ENCODE assay signal across 11 cellular contexts in the genomic region with DNA sequence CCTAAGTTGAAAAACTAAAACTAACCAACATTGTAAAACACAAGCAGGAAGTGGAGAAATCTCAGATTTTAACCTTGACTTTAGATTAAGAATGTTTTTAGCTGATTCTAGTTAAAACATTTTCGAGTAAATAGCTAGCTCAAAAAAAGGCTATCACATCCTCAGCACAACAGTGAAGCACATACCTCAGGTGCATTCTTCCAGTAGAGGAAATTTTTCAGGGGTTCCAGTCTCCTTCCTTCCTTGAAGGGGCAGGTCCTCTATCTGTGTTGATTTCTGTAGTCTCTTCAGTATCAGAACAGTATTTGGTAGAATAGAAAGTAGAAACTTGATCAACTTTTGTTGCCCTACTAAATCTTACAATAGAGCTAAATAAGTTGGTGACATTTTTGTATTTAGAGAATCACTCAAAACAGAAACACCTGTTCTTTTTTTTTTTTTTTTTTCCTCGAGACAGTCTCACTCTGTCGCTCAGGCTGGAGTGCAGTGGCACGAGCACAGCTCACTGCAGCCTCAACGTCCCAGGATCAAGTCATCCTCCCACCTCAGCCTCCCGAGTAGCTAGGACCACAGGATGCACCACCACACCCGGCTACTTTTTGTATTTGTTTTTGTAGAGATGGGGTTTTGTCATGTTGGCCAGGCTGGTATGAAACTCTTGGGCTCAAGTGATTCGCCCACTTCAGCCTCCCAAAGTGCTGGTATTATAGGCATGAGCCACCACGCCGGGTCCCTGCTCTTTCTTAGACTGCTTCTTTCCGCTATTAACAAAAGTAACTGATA. TPM values are rescaled to one million over a fixed set of nuclear protein-coding genes. Genes with fewer than 3 reads are reported as not detected.
A peak's percentile ranks its signal among the peaks of the same experiment; 100 is the strongest.
DNase-seq lines count a peak whose midpoint lies in the region; ATAC-seq, FAIRE-seq and TF ChIP-seq lines count a peak whose summit lies in the region.
"Had no signal": no experiment of that assay in that cellular context is flagged by ENCODE, and none has a peak within 500 bp of the region (broad histone marks: within the 10 kb centered on the region; RNA-seq: fewer than 3 reads in every experiment).

No MANE protein-coding gene starts in this region.

- H3K4me1 Mint-ChIP-seq in endodermal cell: no peaks in the 10 kb centered on the region

- H3K36me3 ChIP-seq in skeletal muscle tissue (ENCODE audit: control insufficient read depth in 3 of 3, insufficient read depth in 3 of 3, low read length in 3 of 3) (no peaks in the 10 kb centered on the region), endodermal cell (ENCODE audit: control insufficient read depth, insufficient read depth, low read length) (no peaks in the 10 kb centered on the region)
- H3K36me3 ChIP-seq: cardiac muscle cell had no signal

- no peak for TF ChIP-seq CTCF in endodermal cell (conservative IDR thresholded peaks at IDR 0.05)

- H3K27ac ChIP-seq in skeletal muscle tissue (ENCODE audit: low read depth, low read length) (peak overlapping the region; percentile 54), endodermal cell (ENCODE audit: low read depth, low read length) (no peak overlapping the region)
- H3K27ac ChIP-seq: cardiac muscle cell had no signal

- peaks cover 19% of the 10 kb centered on the region for H3K27me3 Mint-ChIP-seq in endodermal cell (ENCODE audit: insufficient read depth)

- no peak overlapping the region for H3K4me3 Mint-ChIP-seq in endodermal cell

- no peak for DNase-seq in activated CD4-positive, CD25-positive, alpha-beta regulatory T cell treated with anti-CD3 and anti-CD28 coated beads, Interleukin-2, amount 50 U/mL, for 72 hours
- peak; percentile 23 for DNase-seq in RPMI8226
- no peak for DNase-seq in HTR-8/SVneo (ENCODE audit: insufficient read length, low spot score)
- DNase-seq in central memory CD4-positive, alpha-beta T cell: no peak
- no peak for DNase-seq in endodermal cell
- DNase-seq: mesendoderm had no signal

- 90 to 94% methylated on average over 5 to 11 of the region's 11 CpGs for WGBS in endodermal cell (ENCODE audit: insufficient coverage in 1 of 2, insufficient read length in 1 of 2), 2 experiments

- peak; percentile 28 to 42 for ATAC-seq in activated CD4-positive, CD25-positive, alpha-beta regulatory T cell treated with anti-CD3 and anti-CD28 coated beads, Interleukin-2, amount 50 U/mL, for 24 hours
- peak; percentile 42 for ATAC-seq in HG02798 (IDR thresholded peaks at IDR 0.05; ENCODE audit: poor library complexity, unreplicated experiment)

- H3K9ac ChIP-seq in skeletal muscle tissue (ENCODE audit: low read depth in 1 of 3, low read length in 3 of 3) (no peak overlapping the region), endodermal cell (ENCODE audit: extremely low read depth, low read length, poor library complexity, severe bottlenecking) (no peak overlapping the region)

- no peaks in the 10 kb centered on the region for H3K36me3 Mint-ChIP-seq in endodermal cell (ENCODE audit: low read depth)

- no peak overlapping the region for H3K4me3 ChIP-seq in skeletal muscle tissue (ENCODE audit: low read length in 3 of 3)
- no peak overlapping the region for H3K4me3 ChIP-seq in endodermal cell (ENCODE audit: low read length)
- H3K4me3 ChIP-seq: cardiac muscle cell had no signal

- no peak for FAIRE-seq in HTR-8/SVneo (lab: Jason Lieb, UNC)
- FAIRE-seq: A204.1 had no signal

- no peaks in the 10 kb centered on the region for H3K4me1 ChIP-seq in skeletal muscle tissue (ENCODE audit: control insufficient read depth in 3 of 3, insufficient read depth in 3 of 3, low read length in 3 of 3)
- no peaks in the 10 kb centered on the region for H3K4me1 ChIP-seq in endodermal cell (ENCODE audit: control insufficient read depth, insufficient read depth, low read length)

- H3K9me3 Mint-ChIP-seq in endodermal cell: no peaks in the 10 kb centered on the region

- H3K9me3 ChIP-seq in skeletal muscle tissue (ENCODE audit: control insufficient read depth in 3 of 3, low read length in 3 of 3) (no peaks in the 10 kb centered on the region), endodermal cell (ENCODE audit: control insufficient read depth, low read length) (no peaks in the 10 kb centered on the region)

- H3K27ac Mint-ChIP-seq in endodermal cell: no peak overlapping the region

- H3K27me3 ChIP-seq in skeletal muscle tissue (ENCODE audit: control insufficient read depth in 3 of 3, insufficient read depth in 3 of 3, low read length in 3 of 3) (no peaks in the 10 kb centered on the region), endodermal cell (ENCODE audit: control insufficient read depth, insufficient read depth, low read length, poor library complexity, severe bottlenecking) (peaks cover 10% of the 10 kb centered on the region)
- H3K27me3 ChIP-seq: cardiac muscle cell had no signal

RNA-seq across cellular contexts. Expression of a gene that starts 6.9 kb away (rescaled TPM):
- total RNA-seq in skeletal muscle tissue (3.1 TPM), endodermal cell (under 1 TPM; 0.22 to 0.88 TPM)
- polyA plus RNA-seq in endodermal cell (2013, experiment 1 of 2): 1.3 TPM
- 1.3 TPM for polyA plus RNA-seq in endodermal cell (2013, experiment 2 of 2)
